ENCODE assay signal across 8 cellular contexts in the genomic region with DNA sequence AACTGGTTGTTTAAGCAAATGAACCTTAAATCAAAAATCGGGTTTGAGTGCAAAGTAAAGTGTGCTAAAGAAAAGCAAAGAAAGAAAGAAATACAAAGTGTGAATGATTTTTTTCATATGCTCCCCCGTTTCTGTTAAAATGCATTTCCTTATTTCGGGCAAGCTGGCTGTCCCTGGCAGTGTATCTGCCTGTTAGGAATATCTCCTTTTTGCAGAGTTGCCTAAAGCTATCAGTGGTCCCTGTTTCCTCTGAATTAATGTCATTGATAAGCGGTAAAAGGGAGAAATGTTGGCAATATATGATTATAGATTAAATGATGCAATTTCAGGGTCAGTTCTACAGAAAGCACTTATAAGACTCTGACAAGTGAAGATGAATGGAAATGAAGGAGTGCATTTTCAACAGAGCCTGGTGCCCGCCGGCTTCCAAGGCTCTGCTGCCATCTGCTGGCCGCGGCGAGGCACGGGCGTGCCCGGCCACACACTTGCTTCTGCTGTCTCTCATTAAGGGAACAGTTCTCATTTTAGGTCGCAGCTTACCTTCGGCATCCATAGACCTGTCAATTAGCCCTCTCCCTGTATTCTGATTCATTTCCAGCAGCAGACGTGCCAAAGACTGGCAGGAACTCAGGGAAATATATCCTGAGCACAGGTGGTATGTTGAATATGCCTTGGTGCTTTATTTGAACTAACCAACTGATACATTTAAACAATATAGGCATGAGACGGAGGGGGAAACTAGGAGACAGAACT.
DNase-seq lines count a peak whose midpoint lies in the region; ATAC-seq and TF ChIP-seq lines count a peak whose summit lies in the region.

No MANE protein-coding gene starts in this region.

- H2AFZ ChIP-seq in OCI-LY1 (ENCODE audit: low read length) = no peak overlapping the region

- 16% methylated on average over 16 of the region's 16 CpGs for WGBS in esophagus muscularis mucosa

- H3K4me1 ChIP-seq in OCI-LY1 (ENCODE audit: insufficient read depth, low read length, severe bottlenecking) (no peaks in the 10 kb centered on the region), esophagus muscularis mucosa (peaks cover 0 to 19% (median 13%) of the 10 kb centered on the region in 4 donors)

- H3K27me3 ChIP-seq in OCI-LY1 (ENCODE audit: insufficient read depth, low read length) (no peaks in the 10 kb centered on the region), esophagus muscularis mucosa (no peaks in the 10 kb centered on the region)

- peak; percentile 88 for DNase-seq in D341Med (ENCODE audit: low spot score)
- DNase-seq in GM20000 (ENCODE audit: low spot score) = peak; percentile 70
- peak; percentile 27 for DNase-seq in activated T-cell treated with anti-CD3 and anti-CD28 coated beads for 4 hours
- no peak for DNase-seq in esophagus muscularis mucosa (ENCODE audit: extremely low spot score)
- peak in 8 of 10 donors; percentile 17 to 54 (median 38) for DNase-seq in naive thymus-derived CD8-positive, alpha-beta T cell
- DNase-seq in stromal cell of bone marrow (ENCODE audit: low read depth) = peak; percentile 21

- no peaks in the 10 kb centered on the region for H4K20me1 ChIP-seq in OCI-LY1 (ENCODE audit: insufficient read depth, low read length)

- H3K4me3 ChIP-seq in OCI-LY1 (ENCODE audit: low read depth, low read length, poor library complexity, severe bottlenecking) (no peak overlapping the region), esophagus muscularis mucosa (peak overlapping the region in 1 of 4 donors; percentile 31)

- TF ChIP-seq EP300 in esophagus muscularis mucosa (IDR thresholded peaks at IDR 0.05) = no peak

- H3K9me2 ChIP-seq in OCI-LY1 (ENCODE audit: low read depth, low read length) = no peaks in the 10 kb centered on the region

- no peaks in the 10 kb centered on the region for H3F3A ChIP-seq in OCI-LY1 (ENCODE audit: insufficient read depth, low read length)

- TF ChIP-seq CTCF in GM20000 (IDR thresholded peaks at IDR 0.05; ENCODE audit: extremely low read depth, missing control alignments) = peak; percentile 78
- peak; percentile 89 for TF ChIP-seq CTCF in OCI-LY1 (IDR thresholded peaks at IDR 0.05; ENCODE audit: low read length)
- peak; percentile 85 to 100 (median 97) for TF ChIP-seq CTCF in esophagus muscularis mucosa (IDR thresholded peaks at IDR 0.05)

- no peak overlapping the region for H3K9ac ChIP-seq in OCI-LY1 (ENCODE audit: low read length)

- H3K27ac ChIP-seq in OCI-LY1 (ENCODE audit: low read depth, low read length, poor library complexity, severe bottlenecking) (no peak overlapping the region), esophagus muscularis mucosa (replicated peaks in 1 of 4) (no peak overlapping the region)

- intact Hi-C loops in esophagus muscularis mucosa (cut with DNase I) = loop anchor here (5.0 kb wide), 1 partner anchor 1745 kb away; no protein-coding TSS in a partner anchor

- POLR2A ChIA-PET in naive thymus-derived CD8-positive, alpha-beta T cell (lab: Charles Lee) = no interaction called here

- no peaks in the 10 kb centered on the region for H3K4me1 Mint-ChIP-seq in naive thymus-derived CD8-positive, alpha-beta T cell

- no peaks in the 10 kb centered on the region for H3K79me2 ChIP-seq in OCI-LY1 (ENCODE audit: insufficient read depth, low read length)

- H3K4me3 Mint-ChIP-seq in naive thymus-derived CD8-positive, alpha-beta T cell = no peak overlapping the region

- no peak overlapping the region for H3K4me2 ChIP-seq in OCI-LY1 (ENCODE audit: low read length)

- no peaks in the 10 kb centered on the region for H3K9me3 Mint-ChIP-seq in naive thymus-derived CD8-positive, alpha-beta T cell

- H3K9me3 ChIP-seq in OCI-LY1 (ENCODE audit: low read length) (no peaks in the 10 kb centered on the region), esophagus muscularis mucosa (no peaks in the 10 kb centered on the region)

- H3K27ac Mint-ChIP-seq in naive thymus-derived CD8-positive, alpha-beta T cell = no peak overlapping the region

- ATAC-seq in HG03558 (IDR thresholded peaks at IDR 0.05; ENCODE audit: extremely low read depth, unreplicated experiment) = peak; percentile 67
- ATAC-seq in naive thymus-derived CD8-positive, alpha-beta T cell = peak; percentile 42 to 56

- H3K36me3 ChIP-seq in OCI-LY1 (ENCODE audit: insufficient read depth, low read length) (no peaks in the 10 kb centered on the region), esophagus muscularis mucosa (no peaks in the 10 kb centered on the region)

- no peaks in the 10 kb centered on the region for H3K36me3 Mint-ChIP-seq in naive thymus-derived CD8-positive, alpha-beta T cell

- H3K27me3 Mint-ChIP-seq in naive thymus-derived CD8-positive, alpha-beta T cell = peaks cover 0 to 4% (median 0%) of the 10 kb centered on the region in 5 donors

- TF ChIP-seq POLR2A in esophagus muscularis mucosa (IDR thresholded peaks at IDR 0.05; ENCODE audit: low read depth) = no peak
